Comparison of ENCODE assay signal across 14 cellular contexts in the genomic region with DNA sequence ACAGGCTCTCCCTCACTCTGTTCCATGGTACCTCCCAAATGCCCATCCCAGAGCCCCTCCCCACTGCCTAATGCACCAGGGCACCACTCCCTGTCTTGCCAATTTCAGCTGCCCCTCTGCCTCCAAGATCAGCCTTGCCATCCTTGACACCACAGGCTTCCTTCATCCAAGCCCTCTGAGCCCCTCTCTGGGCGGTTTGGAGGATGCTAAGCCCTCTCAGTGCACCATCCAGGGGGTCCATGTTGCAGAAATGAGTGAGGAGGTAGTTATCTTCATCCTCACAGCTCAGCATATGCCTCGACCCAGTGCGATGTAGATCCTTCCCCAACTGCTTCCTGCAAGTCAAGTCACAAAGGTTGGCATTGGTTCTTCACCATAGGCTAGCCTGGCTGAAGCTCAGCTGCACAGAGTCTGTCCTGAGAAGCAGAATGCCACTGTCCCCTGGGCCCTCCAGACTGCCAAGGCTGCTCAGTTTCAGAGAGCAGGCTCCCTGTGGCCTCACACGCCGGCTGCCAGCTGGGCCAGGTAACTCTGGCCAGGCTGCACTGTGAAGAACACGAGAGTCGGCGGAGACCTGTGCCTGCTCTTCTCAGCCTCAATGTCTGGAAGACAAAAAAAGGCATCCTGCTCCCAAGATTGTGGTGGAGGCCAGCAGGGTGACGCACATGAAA. TPM values are rescaled to one million over a fixed set of nuclear protein-coding genes. Genes with fewer than 3 reads are reported as not detected.
DNase-seq lines count a peak whose midpoint lies in the region; ATAC-seq, FAIRE-seq and TF ChIP-seq lines count a peak whose summit lies in the region.
"Had no signal": no experiment of that assay in that cellular context is flagged by ENCODE, and none has a peak within 500 bp of the region (broad histone marks: within the 10 kb centered on the region; RNA-seq: fewer than 3 reads in every experiment).

No MANE protein-coding gene starts in this region.

- H3K9ac ChIP-seq in SK-N-SH (0 out of 2 replicates have a peak overlapping the region, but pooled peaks have one; percentile 26), HepG2 (ENCODE audit: insufficient read depth, low read depth, low read length) (no peak overlapping the region)

- peaks cover 6% of the 10 kb centered on the region for H3K36me3 Mint-ChIP-seq in MCF 10A (ENCODE audit: insufficient read depth, unreplicated experiment)
- H3K36me3 Mint-ChIP-seq: type B pancreatic cell had no signal

- H3K27me3 ChIP-seq in breast epithelium (no peaks in the 10 kb centered on the region), SK-N-SH (ENCODE audit: insufficient read depth) (no peaks in the 10 kb centered on the region), HepG2 (ENCODE audit: control insufficient read depth in 1 of 2, insufficient read depth in 2 of 2, low read length in 2 of 2) (no peaks in the 10 kb centered on the region), tibial artery (no peaks in the 10 kb centered on the region), upper lobe of right lung (no peaks in the 10 kb centered on the region)

- DNase-seq in MCF 10A (ENCODE audit: unreplicated experiment): no peak
- no peak for DNase-seq in breast epithelium (ENCODE audit: low spot score in 2 of 2)
- DNase-seq in SK-N-SH: no peak
- no peak for DNase-seq in HepG2 (ENCODE audit: low spot score)
- no peak for DNase-seq in tibial artery
- DNase-seq in upper lobe of right lung: no peak
- DNase-seq in SHP77 treated with DMSO at 0.1 percent for 48 hours (lab: John Stamatoyannopoulos, UW): no peak
- DNase-seq: activated B cell treated with CpG ODN at 0.5 μM for 24 hours; activated T-cell treated with anti-CD3 and anti-CD28 coated beads, Interleukin-2, amount 50 U/mL, for 24 hours; DMS 273 treated with DMSO at 0.1 percent for 48 hours; NCI-H524 treated with DMSO at 0.1 percent for 48 hours; retina had no signal

- no peak for FAIRE-seq in HepG2 (lab: Jason Lieb, UNC)

- peaks cover 35% of the 10 kb centered on the region for H3K4me1 Mint-ChIP-seq in MCF 10A (ENCODE audit: insufficient read depth, unreplicated experiment)

- no TSS peak for BruUV-seq in MCF 10A (replicated peaks; lab: Mats Ljungman, UMichigan)
- no TSS peak for BruUV-seq in HepG2 (replicated peaks; lab: Mats Ljungman, UMichigan)

- in situ Hi-C loops in HepG2 (cut with HindIII; ENCODE audit: extremely low pct_ligation_motif_present, low pct_unique_long_range_greater_than_20kb): no loop called here

- intact Hi-C loops in MCF 10A (cut with micrococcal nuclease): no loop called here
- intact Hi-C loops in breast epithelium (cut with DNase I; ENCODE audit: low total_unique reads): no loop called here
- intact Hi-C loops in HepG2 (cut with micrococcal nuclease; ENCODE audit: unreplicated experiment): no loop called here
- intact Hi-C loops in tibial artery (cut with DNase I; ENCODE audit: low total_unique reads): no loop called here
- intact Hi-C loops in upper lobe of right lung (cut with DNase I): no loop called here

- TF ChIP-seq EP300 in SK-N-SH (IDR thresholded peaks at IDR 0.05; ENCODE audit: borderline replicate concordance in 1 of 2, low read depth in 1 of 2, low read length in 1 of 2) (no peak), HepG2 (IDR thresholded peaks at IDR 0.05; ENCODE audit: low read depth in 2 of 2, low read length in 2 of 2) (no peak), HepG2 (CRISPR knock-in tag; IDR thresholded peaks at IDR 0.05; ENCODE audit: borderline replicate concordance) (no peak)

- TF ChIP-seq CTCF in MCF 10A (IDR thresholded peaks at IDR 0.05; ENCODE audit: unreplicated experiment) (no peak), breast epithelium (IDR thresholded peaks at IDR 0.05) (no peak), SK-N-SH (IDR thresholded peaks at IDR 0.05) (no peak), HepG2 (CRISPR knock-in tag; IDR thresholded peaks at IDR 0.05) (no peak), tibial artery (IDR thresholded peaks at IDR 0.05) (no peak), upper lobe of right lung (IDR thresholded peaks at IDR 0.05) (no peak)

- H3K4me1 ChIP-seq in breast epithelium: no peaks in the 10 kb centered on the region
- H3K4me1 ChIP-seq in SK-N-SH (ENCODE audit: control insufficient read depth in 1 of 2, insufficient read depth in 2 of 2, low read depth in 1 of 2, low read length in 1 of 2): peaks cover 10 to 21% of the 10 kb centered on the region in 2 experiments; a peak in 3 of 4 replicates
- H3K4me1 ChIP-seq in HepG2 (ENCODE audit: insufficient read depth, low read length): peaks cover 45% of the 10 kb centered on the region
- peaks cover 0 to 30% (median 26%) of the 10 kb centered on the region in 4 donors for H3K4me1 ChIP-seq in tibial artery
- H3K4me1 ChIP-seq in upper lobe of right lung: peaks cover 14% of the 10 kb centered on the region

- H3K9me2 ChIP-seq in SK-N-SH: no peaks in the 10 kb centered on the region

- POLR2A ChIA-PET in MCF 10A (lab: Yijun Ruan, JAX) (interaction anchor here (6.0 kb wide), 1 partner anchor 9 kb away, joined by 51 read pairs; the partner anchor contains the start of gene MAP3K2), SK-N-SH (lab: Yijun Ruan, JAX) (no interaction called here), HepG2 (lab: Yijun Ruan, JAX) (interaction anchor here (0.6 to 2.3 kb wide), 5 partner anchors 9 to 38 kb away, joined by 3 to 18 read pairs (median 5); partner anchors contain the start of gene PROC)

- H3K27me3 Mint-ChIP-seq in MCF 10A (ENCODE audit: insufficient read depth, unreplicated experiment): no peaks in the 10 kb centered on the region
- H3K27me3 Mint-ChIP-seq: activated B cell treated with CpG ODN at 0.5 μM for 24 hours; activated T-cell treated with anti-CD3 and anti-CD28 coated beads, Interleukin-2, amount 50 U/mL, for 24 hours had no signal

- H3K4me3 ChIP-seq in breast epithelium: no peak overlapping the region
- no peak overlapping the region for H3K4me3 ChIP-seq in SK-N-SH (ENCODE audit: low read depth in 2 of 2, low read length in 1 of 2)
- no peak overlapping the region for H3K4me3 ChIP-seq in HepG2 (replicated peaks in 1 of 3; ENCODE audit: insufficient read depth in 1 of 3, low read depth in 2 of 3, low read length in 3 of 3)
- no peak overlapping the region for H3K4me3 ChIP-seq in tibial artery
- no peak overlapping the region for H3K4me3 ChIP-seq in upper lobe of right lung

- H3K9me3 ChIP-seq in breast epithelium: no peaks in the 10 kb centered on the region
- no peaks in the 10 kb centered on the region for H3K9me3 ChIP-seq in SK-N-SH
- no peaks in the 10 kb centered on the region for H3K9me3 ChIP-seq in HepG2 (ENCODE audit: low read length)
- no peaks in the 10 kb centered on the region for H3K9me3 ChIP-seq in tibial artery
- H3K9me3 ChIP-seq in upper lobe of right lung: no peaks in the 10 kb centered on the region

- H3K36me3 ChIP-seq in breast epithelium (no peaks in the 10 kb centered on the region), SK-N-SH (replicated peaks in 1 of 2; ENCODE audit: control insufficient read depth in 1 of 2, insufficient read depth in 2 of 2, low read length in 1 of 2) (peaks cover 0 to 8% of the 10 kb centered on the region in 2 experiments), HepG2 (replicated peaks in 1 of 2; ENCODE audit: control insufficient read depth in 1 of 2, insufficient read depth in 2 of 2, low read length in 2 of 2) (no peaks in the 10 kb centered on the region), tibial artery (no peaks in the 10 kb centered on the region), upper lobe of right lung (no peaks in the 10 kb centered on the region)

- no peak for TF ChIP-seq RAD21 in SK-N-SH (IDR thresholded peaks at IDR 0.05; ENCODE audit: low read length)
- TF ChIP-seq RAD21 in HepG2 (CRISPR knock-in tag; IDR thresholded peaks at IDR 0.05): no peak

- H3K79me2 ChIP-seq in SK-N-SH (ENCODE audit: insufficient read depth) (no peaks in the 10 kb centered on the region), HepG2 (ENCODE audit: insufficient read depth, low read length) (no peaks in the 10 kb centered on the region)

- CTCF ChIA-PET in MCF 10A (lab: Yijun Ruan, JAX) (interaction anchor here (0.6 kb wide), 1 partner anchor 32 kb away, joined by 3 read pairs; no protein-coding TSS in a partner anchor), SK-N-SH (lab: Yijun Ruan, JAX) (interaction anchor here (1.0 kb wide), 1 partner anchor 18 kb away, joined by 3 read pairs; no protein-coding TSS in a partner anchor), HepG2 (lab: Yijun Ruan, JAX; ENCODE audit: low intra/inter-chr PET ratio, low total read pairs) (no interaction called here)

- H4K20me1 ChIP-seq in SK-N-SH (ENCODE audit: insufficient read depth) (no peaks in the 10 kb centered on the region), HepG2 (ENCODE audit: insufficient read depth, low read length) (no peaks in the 10 kb centered on the region)

- 83% methylated on average over 8 of the region's 9 CpGs for WGBS in SK-N-SH (ENCODE audit: low lambda C conversion rate)
- 89% methylated on average over 9 of the region's 9 CpGs for WGBS in HepG2 (ENCODE audit: low lambda C conversion rate)

- H3K27ac Mint-ChIP-seq in MCF 10A (ENCODE audit: low read depth, unreplicated experiment): peak overlapping the region; percentile 19
- H3K27ac Mint-ChIP-seq: activated B cell treated with CpG ODN at 0.5 μM for 24 hours had no signal

- ATAC-seq in HepG2: peak; percentile 19
- ATAC-seq in GM18498 (IDR thresholded peaks at IDR 0.05; ENCODE audit: unreplicated experiment): no peak
- ATAC-seq in upper lobe of right lung: no peak

- no peaks in the 10 kb centered on the region for H3K9me3 Mint-ChIP-seq in MCF 10A (ENCODE audit: unreplicated experiment)
- H3K9me3 Mint-ChIP-seq: activated T-cell treated with anti-CD3 and anti-CD28 coated beads, Interleukin-2, amount 50 U/mL, for 24 hours had no signal

- H3K27ac ChIP-seq in breast epithelium (peak overlapping the region in 1 of 2 donors; percentile 52), SK-N-SH (ENCODE audit: low read depth in 2 of 2, low read length in 1 of 2) (peak overlapping the region; percentile 50 to 84), HepG2 (ENCODE audit: extremely low read length, insufficient read depth, low read length) (no peak overlapping the region), tibial artery (peak overlapping the region; percentile 65 to 70), upper lobe of right lung (no peak overlapping the region)

- no peak for TF ChIP-seq POLR2A in breast epithelium (IDR thresholded peaks at IDR 0.05)
- TF ChIP-seq POLR2A in HepG2 (IDR thresholded peaks at IDR 0.05; ENCODE audit: insufficient read depth in 1 of 2, low read depth in 2 of 2, low read length in 2 of 2): no peak

- peaks cover 21% of the 10 kb centered on the region for H3F3A ChIP-seq in SK-N-SH (replicated peaks; ENCODE audit: insufficient read depth)

- H3K4me3 Mint-ChIP-seq in MCF 10A (ENCODE audit: unreplicated experiment): no peak overlapping the region
- H3K4me3 Mint-ChIP-seq: activated B cell treated with CpG ODN at 0.5 μM for 24 hours; activated T-cell treated with anti-CD3 and anti-CD28 coated beads, Interleukin-2, amount 50 U/mL, for 24 hours had no signal

- H2AFZ ChIP-seq in SK-N-SH (ENCODE audit: low read depth) (peak overlapping the region; percentile 65; the same call in 1 of the 2 replicates), HepG2 (ENCODE audit: low read length) (no peak overlapping the region)

- H3K4me2 ChIP-seq in SK-N-SH (peak overlapping the region; percentile 53; the same call in 1 of the 2 replicates), HepG2 (ENCODE audit: low read depth, low read length) (peak overlapping the region; percentile 45)

RNA-seq across cellular contexts. Expression of gene MAP3K2, which starts 9.9 kb away (rescaled TPM):
- total RNA-seq in MCF 10A (2022): 62.9 and 65.6 TPM in 2 replicates
- total RNA-seq in breast epithelium: 10 to 100 TPM; 55.7 to 62.2 (median 58.4) TPM
- 2.7 and 4.0 TPM in 2 replicates for polyA plus RNA-seq in SK-N-SH (2012; rRNA removed)
- polyA plus RNA-seq in SK-N-SH (2012; cell fraction: cytosol; rRNA removed): 4.4 and 4.8 TPM in 2 replicates
- polyA plus RNA-seq in SK-N-SH (2012; cell fraction: nucleus; rRNA removed): 3.7 and 5.4 TPM in 2 replicates
- total RNA-seq in HepG2 (2016; rRNA removed; fragmentation: Illumina TruSeq; extraction: Trizol): 37.2 and 56.1 TPM in 2 replicates
- 12.9 and 13.4 TPM in 2 replicates for total RNA-seq in HepG2 (2016; cell fraction: cytosol; rRNA removed; fragmentation: Illumina TruSeq; extraction: Trizol; ENCODE audit: low read depth)
- 35.8 and 54.1 TPM in 2 replicates for total RNA-seq in HepG2 (2016; cell fraction: insoluble cytoplasmic fraction; rRNA removed; fragmentation: Illumina TruSeq; extraction: Trizol)
- 28.2 and 32.6 TPM in 2 replicates for total RNA-seq in HepG2 (2016; cell fraction: membrane; rRNA removed; fragmentation: Illumina TruSeq; extraction: Trizol)
- 37.4 and 42.1 TPM in 2 replicates for total RNA-seq in HepG2 (2016; cell fraction: nucleus; rRNA removed; fragmentation: Illumina TruSeq; extraction: Trizol)
- 11.2 and 12.2 TPM in 2 replicates for polyA plus RNA-seq in HepG2 (2011; rRNA removed)
- polyA plus RNA-seq in HepG2 (2011; cell fraction: cytosol; rRNA removed): 5.1 and 7.6 TPM in 2 replicates
- polyA plus RNA-seq in HepG2 (2011; cell fraction: nucleus; rRNA removed): 18.1 and 21.8 TPM in 2 replicates
- polyA plus RNA-seq in HepG2 (2012): 11.5 and 11.7 TPM in 2 replicates
- 0.44 and 0.68 TPM in 2 replicates for polyA plus RNA-seq in HepG2 (2016; cell fraction: cytosol; fragmentation: Illumina TruSeq; extraction: Trizol; ENCODE audit: low read depth)
- 14.1 and 15.7 TPM in 2 replicates for polyA plus RNA-seq in HepG2 (2016; cell fraction: insoluble cytoplasmic fraction; fragmentation: Illumina TruSeq; extraction: Trizol; ENCODE audit: low read depth)
- 3.3 and 3.5 TPM in 2 replicates for polyA plus RNA-seq in HepG2 (2016; cell fraction: membrane; fragmentation: Illumina TruSeq; extraction: Trizol; ENCODE audit: low read depth)
- 28.7 and 30.7 TPM in 2 replicates for polyA plus RNA-seq in HepG2 (2016; cell fraction: nucleus; fragmentation: Illumina TruSeq; extraction: Trizol; ENCODE audit: insufficient read depth, low read depth)
- 20.5 and 26.7 TPM in 2 replicates for polyA minus RNA-seq in HepG2 (2011; rRNA and poly(A)+ RNA removed; ENCODE audit: low replicate concordance)
- polyA minus RNA-seq in HepG2 (2011; cell fraction: cytosol; rRNA and poly(A)+ RNA removed): 43.5 and 45.0 TPM in 2 replicates
- 46.0 and 46.6 TPM in 2 replicates for polyA minus RNA-seq in HepG2 (2011; cell fraction: nucleus; rRNA and poly(A)+ RNA removed)
- 71.5 TPM for total RNA-seq in upper lobe of right lung

RNA-seq across cellular contexts. Expression of gene PROC, which starts 20.5 kb away (rescaled TPM):
- total RNA-seq in MCF 10A (2022) (not detected in 2 replicates), breast epithelium (not detected), HepG2 (2016; rRNA removed; fragmentation: Illumina TruSeq; extraction: Trizol) (52.1 and 134 TPM in 2 replicates), upper lobe of right lung (not detected)
- polyA plus RNA-seq in SK-N-SH (2012; rRNA removed) (0.06 and 0.10 TPM in 2 replicates), HepG2 (2011; rRNA removed) (185 and 266 TPM in 2 replicates)
- 0.06 and 0.22 TPM in 2 replicates for polyA plus RNA-seq in SK-N-SH (2012; cell fraction: cytosol; rRNA removed)
- 0.31 and 0.33 TPM in 2 replicates for polyA plus RNA-seq in SK-N-SH (2012; cell fraction: nucleus; rRNA removed)
- 19.2 and 23.2 TPM in 2 replicates for total RNA-seq in HepG2 (2016; cell fraction: cytosol; rRNA removed; fragmentation: Illumina TruSeq; extraction: Trizol; ENCODE audit: low read depth)
- total RNA-seq in HepG2 (2016; cell fraction: insoluble cytoplasmic fraction; rRNA removed; fragmentation: Illumina TruSeq; extraction: Trizol): 49.9 and 134 TPM in 2 replicates
- 37.4 and 38.6 TPM in 2 replicates for total RNA-seq in HepG2 (2016; cell fraction: membrane; rRNA removed; fragmentation: Illumina TruSeq; extraction: Trizol)
- total RNA-seq in HepG2 (2016; cell fraction: nucleus; rRNA removed; fragmentation: Illumina TruSeq; extraction: Trizol): 166 and 178 TPM in 2 replicates
- polyA plus RNA-seq in HepG2 (2011; cell fraction: cytosol; rRNA removed): 113 and 166 TPM in 2 replicates
- polyA plus RNA-seq in HepG2 (2011; cell fraction: nucleus; rRNA removed): 1,267 and 1,304 TPM in 2 replicates
- polyA plus RNA-seq in HepG2 (2012): 232 and 321 TPM in 2 replicates
- polyA plus RNA-seq in HepG2 (2016; cell fraction: cytosol; fragmentation: Illumina TruSeq; extraction: Trizol; ENCODE audit: low read depth): 17.2 and 19.9 TPM in 2 replicates
- 48.9 and 49.8 TPM in 2 replicates for polyA plus RNA-seq in HepG2 (2016; cell fraction: insoluble cytoplasmic fraction; fragmentation: Illumina TruSeq; extraction: Trizol; ENCODE audit: low read depth)
- polyA plus RNA-seq in HepG2 (2016; cell fraction: membrane; fragmentation: Illumina TruSeq; extraction: Trizol; ENCODE audit: low read depth): 22.9 and 24.9 TPM in 2 replicates
- polyA plus RNA-seq in HepG2 (2016; cell fraction: nucleus; fragmentation: Illumina TruSeq; extraction: Trizol; ENCODE audit: insufficient read depth, low read depth): 354 and 380 TPM in 2 replicates
- polyA minus RNA-seq in HepG2 (2011; rRNA and poly(A)+ RNA removed; ENCODE audit: low replicate concordance): 241 TPM in 1 of 2 replicates, not detected in the other
- 64.7 and 65.5 TPM in 2 replicates for polyA minus RNA-seq in HepG2 (2011; cell fraction: cytosol; rRNA and poly(A)+ RNA removed)
- 172 and 188 TPM in 2 replicates for polyA minus RNA-seq in HepG2 (2011; cell fraction: nucleus; rRNA and poly(A)+ RNA removed)
- total RNA-seq: activated B cell treated with CpG ODN at 0.5 μM for 24 hours had no signal

Comparison
In these comparisons a context has a peak if more than half of its experiments do, and no peak if none do; other contexts are left out.
1. H3K27ac ChIP-seq: peak in SK-N-SH (2 of 2) and tibial artery (2 of 2); none in HepG2 (single experiment) and upper lobe of right lung (single experiment).
2. RNA of gene PROC, which starts 20.5 kb away (total RNA-seq): 19.2 to 178 TPM in HepG2; not detected in upper lobe of right lung (single experiment), not detected in breast epithelium and not detected in MCF 10A; every median in the first group is over 10 times any median in the second.